Comparison of ENCODE assay signal across 20 cellular contexts in the genomic region with DNA sequence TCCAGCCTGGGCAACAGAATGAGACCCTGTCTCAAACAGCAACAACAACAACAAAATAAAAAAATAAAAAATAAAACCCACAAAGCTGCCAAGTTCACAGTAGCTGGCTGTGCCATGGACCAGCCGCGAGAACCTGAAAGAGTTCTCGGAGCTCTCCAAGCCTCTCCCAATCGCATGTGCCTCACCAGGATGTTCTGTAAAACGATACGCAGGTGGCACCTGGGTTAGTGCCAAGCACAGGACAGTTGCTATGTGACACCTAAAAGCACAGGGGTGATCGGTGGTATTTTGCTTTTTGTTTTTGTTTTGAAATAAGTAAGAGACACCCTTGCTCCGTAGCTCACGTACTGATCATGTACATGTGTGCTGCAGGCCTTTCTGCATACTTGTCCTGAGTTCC. TPM values are rescaled to one million over a fixed set of nuclear protein-coding genes. Genes with fewer than 3 reads are reported as not detected.
"Had no signal": no experiment of that assay in that cellular context is flagged by ENCODE, and none has a peak within 500 bp of the region (broad histone marks: within the 10 kb centered on the region; RNA-seq: fewer than 3 reads in every experiment).

No MANE protein-coding gene starts in this region.

- H3K4me2 ChIP-seq: KMS-11, PC-9 had no signal

- H2AFZ ChIP-seq: PC-9 had no signal

- DNase-seq: activated gamma-delta T cell, NCI-H1092, NCI-H1930, NCI-H446, NCI-H524, NCI-H748 treated with DMSO at 0.1 percent for 48 hours, PC-9, SIG-M5, WERI-Rb-1 had no signal

- FAIRE-seq: astrocyte, colon had no signal

- ATAC-seq: activated CD4-positive, alpha-beta T cell treated with anti-CD3 and anti-CD28 coated beads for 36 hours; activated T-helper 17 cell treated with anti-CD3 and anti-CD28 coated beads, Interleukin-2, amount 50 U/mL, for 72 hours had no signal

- H3K4me3 ChIP-seq: PC-9 had no signal

- H3K9ac ChIP-seq: KMS-11 had no signal

- H3K27ac ChIP-seq: KMS-11, PC-9, WERI-Rb-1 had no signal

RNA-seq across cellular contexts. Expression of gene RFLNA, which starts 52.4 kb away (rescaled TPM):
- total RNA-seq: activated CD4-positive, alpha-beta memory T cell treated with anti-CD3 and anti-CD28 coated beads, Interleukin-2, amount 10 ng/mL, durations not matched to agents 7 days and 5 days; activated CD4-positive, alpha-beta T cell treated with anti-CD3 and anti-CD28 coated beads for 36 hours; activated CD8-positive, alpha-beta memory T cell treated with anti-CD3 and anti-CD28 coated beads for 36 hours; activated naive CD4-positive, alpha-beta T cell treated with anti-CD3 and anti-CD28 coated beads for 36 hours; activated T-helper 17 cell treated with anti-CD3 and anti-CD28 coated beads, Interleukin-2, amount 50 U/mL, for 72 hours; MCF 10A; PC-9; T-cell; T-helper 2 cell treated with Interferon-gamma antibody and Interleukin-4, amounts not matched to agents 100 ng/mL and 5 ng/mL, for 36 hours had no signal
